In the genomic region with DNA sequence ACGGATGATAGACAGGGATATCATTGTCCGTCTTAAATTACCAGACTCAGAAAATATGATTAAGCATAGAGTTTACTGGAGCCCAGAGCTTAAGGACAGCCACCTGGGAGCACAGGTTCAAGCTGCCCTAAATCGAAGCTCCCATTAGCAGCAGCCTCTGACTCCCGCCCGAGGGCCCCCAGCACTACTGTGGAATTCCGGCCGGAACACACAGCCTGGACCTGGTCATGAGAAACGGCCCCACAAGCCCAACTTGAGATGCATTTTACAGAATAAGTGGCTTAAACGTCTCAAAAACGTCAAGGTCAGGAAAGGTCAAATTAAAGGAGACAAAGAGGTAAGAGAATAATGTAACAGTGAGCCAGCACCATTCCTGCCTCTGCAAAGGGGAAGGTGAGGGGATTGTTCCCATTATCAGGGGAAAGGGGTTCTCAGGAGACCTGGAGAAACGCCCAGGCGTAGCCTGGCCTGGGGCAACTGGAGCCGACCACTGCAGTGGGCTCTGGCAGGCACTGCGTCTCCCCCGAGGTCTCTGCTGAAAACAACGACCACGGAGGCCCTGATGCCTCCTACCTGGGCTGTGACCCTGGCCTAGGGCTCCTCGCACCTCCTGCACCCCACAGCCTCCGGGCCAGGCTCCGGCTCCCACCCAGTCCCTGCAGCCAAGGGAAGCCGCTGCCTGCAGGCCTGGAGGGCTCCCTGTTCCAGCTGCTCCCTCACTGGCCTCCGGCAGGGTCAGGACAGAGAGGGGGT, we compare ENCODE assay signal across 18 cellular contexts. TPM values are rescaled to one million over a fixed set of nuclear protein-coding genes. Genes with fewer than 3 reads are reported as not detected.
A peak's percentile ranks its signal among the peaks of the same experiment; 100 is the strongest.
DNase-seq lines count a peak whose midpoint lies in the region; ATAC-seq, FAIRE-seq and TF ChIP-seq lines count a peak whose summit lies in the region.
"Had no signal": no experiment of that assay in that cellular context is flagged by ENCODE, and none has a peak within 500 bp of the region (broad histone marks: within the 10 kb centered on the region; RNA-seq: fewer than 3 reads in every experiment).

No MANE protein-coding gene starts in this region.

- FAIRE-seq in astrocyte (lab: Jason Lieb, UNC) (no peak), urothelium cell line (lab: Jason Lieb, UNC) (peak; percentile 17)
- FAIRE-seq: H54, keratinocyte had no signal

- no peak overlapping the region for H3K14ac ChIP-seq in mesenchymal stem cell (ENCODE audit: low read length in 2 of 2)

- TF ChIP-seq CTCF in heart right ventricle (IDR thresholded peaks at IDR 0.05) (no peak), astrocyte (IDR thresholded peaks at IDR 0.05; ENCODE audit: insufficient read depth, low read depth, low read length) (no peak)

- peak overlapping the region; percentile 71 for H4K8ac ChIP-seq in mesenchymal stem cell (ENCODE audit: low read length)

- no peaks in the 10 kb centered on the region for H3K27me3 Mint-ChIP-seq in astrocyte (ENCODE audit: low read depth, unreplicated experiment)

- H3K4ac ChIP-seq in mesenchymal stem cell (ENCODE audit: low read depth in 1 of 2, low read length in 2 of 2), result peak overlapping the region; percentile 1 to 76

- H3K23ac ChIP-seq in mesenchymal stem cell (ENCODE audit: low read length in 2 of 2), result no peak overlapping the region

- no peak overlapping the region for H3K4me3 ChIP-seq in heart right ventricle
- no peak overlapping the region for H3K4me3 ChIP-seq in astrocyte (ENCODE audit: insufficient read depth, low read depth, low read length)
- H3K4me3 ChIP-seq in mesenchymal stem cell (ENCODE audit: insufficient read depth in 1 of 2, low read depth in 1 of 2, low read length in 2 of 2), result no peak overlapping the region
- H3K4me3 ChIP-seq: mucosa of descending colon, upper lobe of left lung had no signal

- no peak overlapping the region for H2BK15ac ChIP-seq in mesenchymal stem cell (ENCODE audit: low read depth, poor library complexity, severe bottlenecking)

- peaks cover 2% of the 10 kb centered on the region for H3K4me1 Mint-ChIP-seq in astrocyte (ENCODE audit: low read depth, unreplicated experiment)

- H3K36me3 Mint-ChIP-seq in astrocyte (ENCODE audit: low read depth, unreplicated experiment), result peaks cover 2% of the 10 kb centered on the region
- H3K36me3 Mint-ChIP-seq: activated naive CD4-positive, alpha-beta T cell treated with anti-CD3 and anti-CD28 coated beads, Interleukin-2, amount 10 ng/mL, durations not matched to agents 7 days and 5 days had no signal

- H4K20me1 ChIP-seq in astrocyte (ENCODE audit: insufficient read depth, low read length), result no peaks in the 10 kb centered on the region

- H2BK120ac ChIP-seq in mesenchymal stem cell (ENCODE audit: low read depth, low read length), result peak overlapping the region; percentile 36

- no peaks in the 10 kb centered on the region for H3K79me2 ChIP-seq in astrocyte (ENCODE audit: insufficient read depth, low read length)

- H2BK5ac ChIP-seq in mesenchymal stem cell (ENCODE audit: low read depth, low read length, poor library complexity, severe bottlenecking), result no peak overlapping the region

- no peak overlapping the region for H3K4me2 ChIP-seq in astrocyte (ENCODE audit: low read length)
- no peak overlapping the region for H3K4me2 ChIP-seq in mesenchymal stem cell (ENCODE audit: low read length, poor library complexity, severe bottlenecking)

- peak overlapping the region; percentile 24 to 71 for H3K18ac ChIP-seq in mesenchymal stem cell (ENCODE audit: low read depth in 1 of 2, low read length in 2 of 2)

- H3K9me3 ChIP-seq in heart right ventricle, result peaks cover 0 to 4% (median 0%) of the 10 kb centered on the region in 11 donors
- no peaks in the 10 kb centered on the region for H3K9me3 ChIP-seq in astrocyte (ENCODE audit: insufficient read depth, low read depth, low read length)
- no peaks in the 10 kb centered on the region for H3K9me3 ChIP-seq in mesenchymal stem cell (ENCODE audit: control insufficient read depth, low read length)
- H3K9me3 ChIP-seq: mucosa of descending colon had no signal

- no peak overlapping the region for H2AK5ac ChIP-seq in mesenchymal stem cell (ENCODE audit: low read length, severe bottlenecking)

- DNase-seq in heart right ventricle (peak in 1 of 2 donors; percentile 2), Right ventricle myocardium inferior (ENCODE audit: missing footprints) (no peak), astrocyte (ENCODE audit: low read depth) (no peak), mesenchymal stem cell (no peak), urothelium cell line (ENCODE audit: low spot score) (no peak), ureter (ENCODE audit: low spot score) (no peak), Ammon's horn (ENCODE audit: low spot score) (no peak)
- DNase-seq: SIG-M5 had no signal

- H3K27ac ChIP-seq in heart right ventricle (peak overlapping the region in 9 of 10 donors; percentile 13 to 99 (median 97)), astrocyte (ENCODE audit: low read depth, low read length) (no peak overlapping the region), mesenchymal stem cell (ENCODE audit: low read length, poor library complexity, severe bottlenecking) (no peak overlapping the region)

- intact Hi-C loops in heart right ventricle (cut with DNase I), result loop anchor here in 9 of 10 donors (2.0 to 10.0 kb wide), 11 partner anchors 97 to 485 kb away; a partner anchor contains a TSS
- intact Hi-C loops in Right ventricle myocardium inferior (cut with DNase I), result loop anchor here (5.0 to 10.0 kb wide), 5 partner anchors 57 to 315 kb away; a partner anchor contains a TSS

- WGBS in heart right ventricle, 2 donors, result 70 to 71% methylated on average over 22 of the region's 22 CpGs
- WGBS in mesenchymal stem cell, result 70% methylated on average over 22 of the region's 22 CpGs

- H3K36me3 ChIP-seq in heart right ventricle, result no peaks in the 10 kb centered on the region
- H3K36me3 ChIP-seq in astrocyte (ENCODE audit: insufficient read depth, low read length), result no peaks in the 10 kb centered on the region
- H3K36me3 ChIP-seq in mesenchymal stem cell (ENCODE audit: control insufficient read depth in 1 of 2, insufficient read depth in 2 of 2, low read depth in 1 of 2, low read length in 2 of 2), result no peaks in the 10 kb centered on the region
- H3K36me3 ChIP-seq: upper lobe of left lung had no signal

- H3K79me1 ChIP-seq in mesenchymal stem cell (replicated peaks; ENCODE audit: low read length, poor library complexity, severe bottlenecking), result no peaks in the 10 kb centered on the region

- peak overlapping the region; percentile 75 for H4K91ac ChIP-seq in mesenchymal stem cell (ENCODE audit: low read length)

- H2AFZ ChIP-seq in astrocyte (ENCODE audit: low read depth, low read length), result peak overlapping the region; percentile 65
- peak overlapping the region; percentile 33 for H2AFZ ChIP-seq in mesenchymal stem cell (ENCODE audit: low read depth, low read length)

- no peaks in the 10 kb centered on the region for H3K9me3 Mint-ChIP-seq in astrocyte (ENCODE audit: unreplicated experiment)
- H3K9me3 Mint-ChIP-seq: activated naive CD4-positive, alpha-beta T cell treated with anti-CD3 and anti-CD28 coated beads, Interleukin-2, amount 10 ng/mL, durations not matched to agents 7 days and 5 days; dendritic cell treated with granulocyte-macrophage colony-stimulating factor and Interleukin-4, amounts not matched to agents 40 ng/mL and 50 ng/mL, for 4 days had no signal

- no peak overlapping the region for H3K9ac ChIP-seq in astrocyte (ENCODE audit: low read length)
- peak overlapping the region; percentile 96 for H3K9ac ChIP-seq in mesenchymal stem cell (ENCODE audit: low read length)

- H3K4me3 Mint-ChIP-seq in astrocyte (ENCODE audit: unreplicated experiment), result no peak overlapping the region
- H3K4me3 Mint-ChIP-seq: activated CD4-positive, alpha-beta T cell treated with anti-CD3 and anti-CD28 coated beads for 36 hours; activated naive CD4-positive, alpha-beta T cell treated with anti-CD3 and anti-CD28 coated beads, Interleukin-2, amount 10 ng/mL, durations not matched to agents 7 days and 5 days; dendritic cell treated with granulocyte-macrophage colony-stimulating factor and Interleukin-4, amounts not matched to agents 40 ng/mL and 50 ng/mL, for 4 days; stimulated activated naive CD8-positive, alpha-beta T cell treated with anti-CD3 and anti-CD28 coated beads, Interleukin-15, Interleukin-2, amounts not matched to agents 100 ng/mL and 50 ng/mL, for 24 hours had no signal

- peaks cover 21 to 52% (median 47%) of the 10 kb centered on the region in 9 donors for H3K4me1 ChIP-seq in heart right ventricle
- peaks cover 38% of the 10 kb centered on the region for H3K4me1 ChIP-seq in astrocyte (ENCODE audit: insufficient read depth, low read length)
- peaks cover 37% of the 10 kb centered on the region for H3K4me1 ChIP-seq in mesenchymal stem cell (ENCODE audit: control insufficient read depth, insufficient read depth, low read depth, low read length)

- H2BK12ac ChIP-seq in mesenchymal stem cell (ENCODE audit: low read length in 2 of 2), result peak overlapping the region; percentile 61 to 85

- H3K27me3 ChIP-seq in heart right ventricle (peaks cover 0 to 37% (median 0%) of the 10 kb centered on the region in 7 donors), astrocyte (ENCODE audit: insufficient read depth, low read length) (no peaks in the 10 kb centered on the region), mesenchymal stem cell (ENCODE audit: control insufficient read depth in 1 of 2, insufficient read depth in 1 of 2, low read length in 2 of 2) (no peaks in the 10 kb centered on the region)

- ATAC-seq in heart right ventricle, result no peak
- ATAC-seq in Right ventricle myocardium inferior, result no peak
- ATAC-seq in GM19467 (IDR thresholded peaks at IDR 0.05; ENCODE audit: unreplicated experiment), result no peak

- no peak overlapping the region for H3K27ac Mint-ChIP-seq in astrocyte (ENCODE audit: unreplicated experiment)
- H3K27ac Mint-ChIP-seq: activated CD4-positive, alpha-beta T cell treated with anti-CD3 and anti-CD28 coated beads for 36 hours; activated naive CD4-positive, alpha-beta T cell treated with anti-CD3 and anti-CD28 coated beads, Interleukin-2, amount 10 ng/mL, durations not matched to agents 7 days and 5 days; dendritic cell treated with granulocyte-macrophage colony-stimulating factor and Interleukin-4, amounts not matched to agents 40 ng/mL and 50 ng/mL, for 4 days; progenitor cell of endocrine pancreas; stimulated activated naive CD8-positive, alpha-beta T cell treated with anti-CD3 and anti-CD28 coated beads, Interleukin-15, Interleukin-2, amounts not matched to agents 100 ng/mL and 50 ng/mL, for 24 hours had no signal

RNA-seq across cellular contexts. Expression of a gene that starts 11.5 kb away (rescaled TPM):
- total RNA-seq in heart right ventricle (100 to 1,000 TPM in 5 of 10 donors, 10 to 100 TPM in 5; 71.9 to 260 (median 100) TPM), Right ventricle myocardium inferior (228 TPM), astrocyte (131 and 173 TPM in 2 replicates), ureter (289 TPM)
- polyA plus RNA-seq in heart right ventricle, result 100 to 1,000 TPM; 209 to 388 TPM
- 2,201 TPM for polyA plus RNA-seq in mesenchymal stem cell (2013, experiment 1 of 2)
- 2,173 TPM for polyA plus RNA-seq in mesenchymal stem cell (2013, experiment 2 of 2)

Comparison
In these comparisons a context has a peak if more than half of its experiments do, and no peak if none do; other contexts are left out.
1. H3K27ac ChIP-seq: peak in heart right ventricle (9 of 10); none in astrocyte (single experiment) and mesenchymal stem cell (single experiment).